ENCODE assay signal across 11 cellular contexts in the genomic region with DNA sequence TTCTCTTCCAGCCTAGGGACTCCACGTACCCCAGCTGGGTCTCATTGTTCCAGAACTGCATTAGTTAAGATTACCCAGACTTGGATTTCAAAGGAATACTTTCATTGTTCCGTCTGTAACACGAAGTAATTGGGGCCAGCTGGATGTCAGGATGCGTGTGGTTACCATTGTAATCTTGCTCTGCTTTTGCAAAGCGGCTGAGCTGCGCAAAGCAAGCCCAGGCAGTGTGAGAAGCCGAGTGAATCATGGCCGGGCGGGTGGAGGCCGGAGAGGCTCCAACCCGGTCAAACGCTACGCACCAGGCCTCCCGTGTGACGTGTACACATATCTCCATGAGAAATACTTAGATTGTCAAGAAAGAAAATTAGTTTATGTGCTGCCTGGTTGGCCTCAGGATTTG. TPM values are rescaled to one million over a fixed set of nuclear protein-coding genes. Genes with fewer than 3 reads are reported as not detected.
A peak's percentile ranks its signal among the peaks of the same experiment; 100 is the strongest.
DNase-seq lines count a peak whose midpoint lies in the region; ATAC-seq, FAIRE-seq and TF ChIP-seq lines count a peak whose summit lies in the region.
"Had no signal": no experiment of that assay in that cellular context is flagged by ENCODE, and none has a peak within 500 bp of the region (broad histone marks: within the 10 kb centered on the region; RNA-seq: fewer than 3 reads in every experiment).

No MANE protein-coding gene starts in this region.

- no peak for TF ChIP-seq POLR2A in gastroesophageal sphincter (IDR thresholded peaks at IDR 0.05)

- H2BK12ac ChIP-seq in neuronal stem cell (ENCODE audit: low read length) = no peak overlapping the region

- H3K4me3 Mint-ChIP-seq in naive thymus-derived CD4-positive, alpha-beta T cell = no peak overlapping the region
- no peak overlapping the region for H3K4me3 Mint-ChIP-seq in progenitor cell of endocrine pancreas (ENCODE audit: low read depth)

- peak; percentile 96 for ATAC-seq in gastroesophageal sphincter
- ATAC-seq in naive thymus-derived CD4-positive, alpha-beta T cell = no peak

- no peaks in the 10 kb centered on the region for H3K9me3 Mint-ChIP-seq in naive thymus-derived CD4-positive, alpha-beta T cell
- H3K9me3 Mint-ChIP-seq in progenitor cell of endocrine pancreas (ENCODE audit: low read depth) = no peaks in the 10 kb centered on the region

- H3K14ac ChIP-seq in neuronal stem cell (ENCODE audit: low read length) = no peak overlapping the region

- H4K91ac ChIP-seq in neuronal stem cell (ENCODE audit: low read depth, low read length, poor library complexity) = no peak overlapping the region

- peaks cover 0 to 4% (median 0%) of the 10 kb centered on the region in 5 donors for H3K27me3 Mint-ChIP-seq in naive thymus-derived CD4-positive, alpha-beta T cell
- peaks cover 16% of the 10 kb centered on the region for H3K27me3 Mint-ChIP-seq in progenitor cell of endocrine pancreas

- H3K27me3 ChIP-seq in gastroesophageal sphincter (no peaks in the 10 kb centered on the region), neuronal stem cell (ENCODE audit: control insufficient read depth in 3 of 3, insufficient read depth in 3 of 3, low read depth in 1 of 3, low read length in 3 of 3) (no peaks in the 10 kb centered on the region)
- no peaks in the 10 kb centered on the region for H3K27me3 ChIP-seq in naive thymus-derived CD4-positive, alpha-beta T cell (ENCODE audit: control insufficient read depth in 2 of 2, insufficient read depth in 2 of 2, low read length in 2 of 2)

- peak overlapping the region; percentile 22; the same call in 1 of the 2 replicates for H3K27ac ChIP-seq in SK-N-MC
- peak overlapping the region; percentile 14 to 79 (median 68) for H3K27ac ChIP-seq in gastroesophageal sphincter
- H3K27ac ChIP-seq in neuronal stem cell (replicated peaks; ENCODE audit: low read length) = peak overlapping the region; percentile 68
- no peak overlapping the region for H3K27ac ChIP-seq in naive thymus-derived CD4-positive, alpha-beta T cell (ENCODE audit: low read depth, low read length)

- no peak overlapping the region for H2BK5ac ChIP-seq in neuronal stem cell (ENCODE audit: low read length)

- H3K9me3 ChIP-seq in SK-N-MC (ENCODE audit: low read depth, low read length) (no peaks in the 10 kb centered on the region), gastroesophageal sphincter (no peaks in the 10 kb centered on the region), neuronal stem cell (replicated peaks in 1 of 2; ENCODE audit: control insufficient read depth in 2 of 2, insufficient read depth in 1 of 2, low read depth in 1 of 2, low read length in 2 of 2) (no peaks in the 10 kb centered on the region)
- no peaks in the 10 kb centered on the region for H3K9me3 ChIP-seq in naive thymus-derived CD4-positive, alpha-beta T cell (ENCODE audit: control insufficient read depth in 2 of 3, low read length in 3 of 3)

- no peak overlapping the region for H3K27ac Mint-ChIP-seq in naive thymus-derived CD4-positive, alpha-beta T cell
- H3K27ac Mint-ChIP-seq in progenitor cell of endocrine pancreas = no peak overlapping the region

- no peak overlapping the region for H2BK120ac ChIP-seq in neuronal stem cell (ENCODE audit: low read depth, low read length)

- no peak overlapping the region for H2AK5ac ChIP-seq in neuronal stem cell (ENCODE audit: low read depth, low read length)

- POLR2A ChIA-PET in naive thymus-derived CD4-positive, alpha-beta T cell (lab: Charles Lee) = no interaction called here

- H3K36me3 Mint-ChIP-seq in naive thymus-derived CD4-positive, alpha-beta T cell = no peaks in the 10 kb centered on the region
- H3K36me3 Mint-ChIP-seq in progenitor cell of endocrine pancreas (ENCODE audit: insufficient read depth) = peaks cover 1% of the 10 kb centered on the region

- DNase-seq in AG08395 (ENCODE audit: low spot score) = peak; percentile 92
- no peak for DNase-seq in SK-N-MC (ENCODE audit: low read depth, low spot score)
- peak; percentile 72 for DNase-seq in neuronal stem cell (ENCODE audit: low spot score)
- no peak for DNase-seq in naive thymus-derived CD4-positive, alpha-beta T cell
- no peak for DNase-seq in frontal cortex (ENCODE audit: low spot score in 2 of 2)
- DNase-seq in HT-29 (ENCODE audit: low spot score) = no peak
- DNase-seq in progenitor cell of endocrine pancreas (ENCODE audit: low spot score, unreplicated experiment) = no peak
- DNase-seq: activated CD8-positive, alpha-beta memory T cell treated with anti-CD3 and anti-CD28 coated beads, Interleukin-2, amount 50 U/mL, for 4 hours; AML-193; stimulated activated CD4-positive, alpha-beta T cell treated with anti-CD3 and anti-CD28 coated beads, Interleukin-4, amount 100 ng/mL, for 1 hour had no signal

- H3K4me1 ChIP-seq in gastroesophageal sphincter (peaks cover 3 to 53% (median 3%) of the 10 kb centered on the region in 3 donors), neuronal stem cell (ENCODE audit: control insufficient read depth in 2 of 2, insufficient read depth in 1 of 2, low read depth in 1 of 2, low read length in 2 of 2) (peaks cover 11 to 15% of the 10 kb centered on the region in 2 donors)
- no peaks in the 10 kb centered on the region for H3K4me1 ChIP-seq in naive thymus-derived CD4-positive, alpha-beta T cell (ENCODE audit: control insufficient read depth in 2 of 2, insufficient read depth in 2 of 2, low read length in 2 of 2)

- WGBS in gastroesophageal sphincter (ENCODE audit: low coverage in 1 of 2), 2 donors = 21 to 51% methylated on average over 4 to 9 of the region's 15 CpGs
- WGBS in neuronal stem cell (ENCODE audit: extremely low coverage in 2 of 2, insufficient read length in 2 of 2, insufficient replicate concordance in 1 of 2), 2 donors = no CpG with 5 or more reads among the region's 15 CpGs

- TF ChIP-seq CTCF in gastroesophageal sphincter (IDR thresholded peaks at IDR 0.05) = no peak
- no peak for TF ChIP-seq CTCF in progenitor cell of endocrine pancreas (IDR thresholded peaks at IDR 0.05; ENCODE audit: unreplicated experiment)

- no peak for FAIRE-seq in frontal cortex (lab: Jason Lieb, UNC)

- H2AFZ ChIP-seq in neuronal stem cell (ENCODE audit: low read length) = peak overlapping the region; percentile 80

- H3K4me3 ChIP-seq in SK-N-MC (no peak overlapping the region), gastroesophageal sphincter (peak overlapping the region in 1 of 2 donors; percentile 22), neuronal stem cell (ENCODE audit: low read length in 2 of 2) (no peak overlapping the region)
- no peak overlapping the region for H3K4me3 ChIP-seq in naive thymus-derived CD4-positive, alpha-beta T cell (ENCODE audit: low read length)

- no peak overlapping the region for H3K18ac ChIP-seq in neuronal stem cell (ENCODE audit: low read length)

- CTCF ChIA-PET in naive thymus-derived CD4-positive, alpha-beta T cell (lab: Charles Lee) = no interaction called here

- H3K4me2 ChIP-seq in neuronal stem cell (ENCODE audit: insufficient read depth, low read length, poor library complexity, severe bottlenecking) = no peak overlapping the region

- no peak overlapping the region for H3K23ac ChIP-seq in neuronal stem cell (ENCODE audit: low read depth, low read length, poor library complexity)

- no peak overlapping the region for H3K4ac ChIP-seq in neuronal stem cell (ENCODE audit: low read length)

- H3K9ac ChIP-seq in SK-N-MC (ENCODE audit: insufficient read length) = no peak overlapping the region
- H3K9ac ChIP-seq in neuronal stem cell (ENCODE audit: low read depth, low read length, poor library complexity) = no peak overlapping the region

- H3K4me1 Mint-ChIP-seq in naive thymus-derived CD4-positive, alpha-beta T cell = peaks cover 0 to 2% (median 0%) of the 10 kb centered on the region in 7 donors
- H3K4me1 Mint-ChIP-seq in progenitor cell of endocrine pancreas (ENCODE audit: low read depth) = peaks cover 15% of the 10 kb centered on the region

- no peak overlapping the region for H2BK15ac ChIP-seq in neuronal stem cell (ENCODE audit: low read length)

- no peak overlapping the region for H4K8ac ChIP-seq in neuronal stem cell (ENCODE audit: low read depth, low read length)

- no peak for TF ChIP-seq EP300 in gastroesophageal sphincter (IDR thresholded peaks at IDR 0.05)

- H3K36me3 ChIP-seq in SK-N-MC (ENCODE audit: insufficient read depth, low read length) (no peaks in the 10 kb centered on the region), gastroesophageal sphincter (no peaks in the 10 kb centered on the region), neuronal stem cell (replicated peaks in 1 of 2; ENCODE audit: control insufficient read depth in 2 of 2, insufficient read depth in 2 of 2, low read length in 2 of 2) (peaks cover 0 to 42% of the 10 kb centered on the region in 2 donors)
- H3K36me3 ChIP-seq in naive thymus-derived CD4-positive, alpha-beta T cell (ENCODE audit: control insufficient read depth in 2 of 3, insufficient read depth in 3 of 3, low read length in 3 of 3) = no peaks in the 10 kb centered on the region

- no peaks in the 10 kb centered on the region for H3K79me1 ChIP-seq in neuronal stem cell (ENCODE audit: low read depth, low read length)

- intact Hi-C loops in naive thymus-derived CD4-positive, alpha-beta T cell (cut with micrococcal nuclease) = no loop called here

RNA-seq across cellular contexts. Expression of gene LRRC17, which starts 21.0 kb away (rescaled TPM):
- total RNA-seq in gastroesophageal sphincter (1 to 10 TPM; 1.5 to 7.6 (median 3.1) TPM), frontal cortex (15.5 TPM), progenitor cell of endocrine pancreas (1.3 and 2.3 TPM in 2 replicates)
- 12.0 TPM for polyA plus RNA-seq in neuronal stem cell (2013, experiment 1 of 2)
- 12.4 TPM for polyA plus RNA-seq in neuronal stem cell (2013, experiment 2 of 2)
- 1 to 10 TPM in 1 of 5 experiments, under 1 TPM in 3, not detected in 1; 0.20 to 1.1 (median 0.38) TPM for total RNA-seq in naive thymus-derived CD4-positive, alpha-beta T cell
- polyA plus RNA-seq in naive thymus-derived CD4-positive, alpha-beta T cell = under 1 TPM; 0.24 to 0.39 TPM
- not detected in 2 replicates for total RNA-seq in HT-29 (2014; rRNA removed; shearing (Covaris generic))

Comparison
In these comparisons a context has a peak if more than half of its experiments do, and no peak if none do; other contexts are left out.
1. DNase-seq: peak in AG08395 (single experiment) and neuronal stem cell (single experiment); none in SK-N-MC (single experiment), naive thymus-derived CD4-positive, alpha-beta T cell (0 of 9), frontal cortex (0 of 2), HT-29 (single experiment) and progenitor cell of endocrine pancreas (single experiment).